Comparison of ENCODE assay signal across 19 cellular contexts in the genomic region with DNA sequence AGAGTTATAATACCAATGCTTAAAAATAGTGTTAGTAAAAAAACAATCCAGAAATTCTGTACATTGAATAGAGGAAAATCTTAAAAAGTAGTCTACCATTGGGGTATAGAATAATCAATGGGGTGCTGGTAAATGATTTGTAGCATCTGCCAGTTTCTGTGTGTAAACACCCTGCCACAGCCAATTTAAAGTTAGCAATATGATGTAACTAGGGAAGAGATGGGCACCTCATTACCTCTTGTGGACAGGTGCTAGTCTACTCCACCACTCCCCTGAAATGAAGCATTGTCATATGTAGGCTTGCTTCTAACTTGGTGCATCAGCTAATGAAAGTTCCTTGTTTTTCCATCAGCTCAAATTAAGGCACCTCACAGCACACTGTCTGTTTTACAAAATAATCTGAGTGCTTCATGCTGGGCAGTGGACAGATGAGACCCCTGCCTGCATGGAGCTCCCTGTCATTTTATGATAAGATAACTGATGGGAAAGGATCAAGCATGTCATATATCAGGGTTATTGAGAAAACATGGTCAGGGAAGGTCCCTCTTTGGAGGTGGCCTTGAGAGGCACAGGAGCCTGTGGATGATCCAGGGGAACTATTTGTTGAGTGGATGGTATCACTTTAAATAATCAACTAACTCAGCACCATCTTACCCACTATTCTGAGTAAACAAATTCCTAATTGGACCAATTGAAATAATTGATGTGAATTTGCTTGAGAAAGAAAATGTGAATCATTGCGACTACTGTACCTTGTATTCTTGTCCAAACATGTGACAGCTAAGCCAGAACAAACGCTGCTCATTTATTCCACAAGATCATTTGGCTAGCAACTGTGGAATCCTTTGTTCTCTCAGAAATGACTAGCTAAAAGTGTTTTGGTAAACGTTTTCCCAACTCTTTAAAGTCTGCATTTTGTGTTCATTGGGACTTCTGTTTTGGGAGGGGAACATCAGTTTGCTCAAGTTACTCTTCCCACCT. TPM values are rescaled to one million over a fixed set of nuclear protein-coding genes. Genes with fewer than 3 reads are reported as not detected.
DNase-seq lines count a peak whose midpoint lies in the region; ATAC-seq, FAIRE-seq and TF ChIP-seq lines count a peak whose summit lies in the region.
"Had no signal": no experiment of that assay in that cellular context is flagged by ENCODE, and none has a peak within 500 bp of the region (broad histone marks: within the 10 kb centered on the region; RNA-seq: fewer than 3 reads in every experiment).

No MANE protein-coding gene starts in this region.

- no peaks in the 10 kb centered on the region for H3K4me1 Mint-ChIP-seq in H9
- H3K4me1 Mint-ChIP-seq: B cell, T-cell had no signal

- no peak overlapping the region for H3K23ac ChIP-seq in H9 (ENCODE audit: insufficient read length, low read depth, low read length)

- H3K27me3 ChIP-seq in esophagus (ENCODE audit: control insufficient read depth in 1 of 2, insufficient read depth in 2 of 2, low read length in 2 of 2), result no peaks in the 10 kb centered on the region
- H3K27me3 ChIP-seq in pancreas, result no peaks in the 10 kb centered on the region
- no peaks in the 10 kb centered on the region for H3K27me3 ChIP-seq in H9 (ENCODE audit: insufficient read depth, low read length)
- H3K27me3 ChIP-seq: transverse colon had no signal

- no peaks in the 10 kb centered on the region for H3K79me2 ChIP-seq in H9 (ENCODE audit: insufficient read depth, low read length)

- H3K27ac ChIP-seq in esophagus (ENCODE audit: low read depth in 2 of 2, low read length in 1 of 2) (peak overlapping the region; percentile 35 to 57), pancreas (peak overlapping the region in 1 of 4 donors; percentile 30), H9 (ENCODE audit: insufficient read length, low read depth, low read length) (no peak overlapping the region)
- H3K27ac ChIP-seq: transverse colon, WERI-Rb-1 had no signal

- no peak for FAIRE-seq in pancreas (lab: Jason Lieb, UNC)

- H4K20me1 ChIP-seq in H9 (ENCODE audit: control insufficient read depth, insufficient read depth, insufficient read length), result no peaks in the 10 kb centered on the region

- H2AFZ ChIP-seq in H9 (ENCODE audit: low read length), result no peak overlapping the region

- no peak overlapping the region for H2AK5ac ChIP-seq in H9 (ENCODE audit: insufficient read length, low read length)

- H3K14ac ChIP-seq in H9 (ENCODE audit: insufficient read depth, low read length), result no peak overlapping the region

- in situ Hi-C loops in G401 (cut with HindIII; ENCODE audit: low sequenced_read_pairs), result loop anchor here (10.0 kb wide), 1 partner anchor 45 kb away; the partner anchor contains the start of gene CSE1L

- 0 out of 7 replicates have a peak overlapping the region, but pooled peaks of 1 of the 3 experiments have one; percentile 22 for H3K27ac Mint-ChIP-seq in H9
- H3K27ac Mint-ChIP-seq: B cell; dendritic cell treated with granulocyte-macrophage colony-stimulating factor and Interleukin-4, amounts not matched to agents 40 ng/mL and 50 ng/mL, for 4 days; T-cell had no signal

- H3K36me3 ChIP-seq in esophagus (ENCODE audit: control insufficient read depth in 2 of 2, insufficient read depth in 2 of 2, low read length in 1 of 2) (peaks cover under 1 to 20% of the 10 kb centered on the region in 2 donors), pancreas (peaks cover 0 to 59% (median 19%) of the 10 kb centered on the region in 3 donors)

- no peaks in the 10 kb centered on the region for H3K23me2 ChIP-seq in H9 (ENCODE audit: insufficient read length, low read depth, low read length, poor library complexity, severe bottlenecking)

- no peak overlapping the region for H3K4me3 Mint-ChIP-seq in H9
- H3K4me3 Mint-ChIP-seq: B cell; dendritic cell treated with granulocyte-macrophage colony-stimulating factor and Interleukin-4, amounts not matched to agents 40 ng/mL and 50 ng/mL, for 4 days; T-cell had no signal

- H3K4me3 ChIP-seq in esophagus (ENCODE audit: low read depth in 1 of 2, low read length in 2 of 2) (no peak overlapping the region), pancreas (no peak overlapping the region)
- H3K4me3 ChIP-seq: HAP-1, transverse colon had no signal

- no peak overlapping the region for H3K56ac ChIP-seq in H9 (ENCODE audit: insufficient read length, low read depth, low read length)

- intact Hi-C loops in pancreas (cut with DNase I), result no loop called here

- H3K4me1 ChIP-seq in esophagus (ENCODE audit: control insufficient read depth in 2 of 2, insufficient read depth in 2 of 2, low read length in 1 of 2) (peaks cover 0 to 3% of the 10 kb centered on the region in 2 donors), pancreas (peaks cover 0 to 3% (median 1%) of the 10 kb centered on the region in 3 donors), H9 (ENCODE audit: insufficient read depth, low read length) (no peaks in the 10 kb centered on the region)
- H3K4me1 ChIP-seq: HAP-1, transverse colon had no signal

- H2BK120ac ChIP-seq in H9 (ENCODE audit: low read depth, low read length, poor library complexity, severe bottlenecking), result no peak overlapping the region

- H3K27me3 Mint-ChIP-seq in H9 (ENCODE audit: low read depth), result no peaks in the 10 kb centered on the region
- H3K27me3 Mint-ChIP-seq: B cell; dendritic cell treated with granulocyte-macrophage colony-stimulating factor and Interleukin-4, amounts not matched to agents 40 ng/mL and 50 ng/mL, for 4 days; T-cell had no signal

- H3K9me3 ChIP-seq in esophagus (ENCODE audit: control insufficient read depth in 2 of 2, insufficient read depth in 1 of 2, low read depth in 1 of 2, low read length in 1 of 2) (no peaks in the 10 kb centered on the region), pancreas (no peaks in the 10 kb centered on the region), H9 (ENCODE audit: control insufficient read depth, low read depth, low read length) (no peaks in the 10 kb centered on the region)
- H3K9me3 ChIP-seq: HAP-1, transverse colon had no signal

- no peak overlapping the region for H3T11ph ChIP-seq in H9 (ENCODE audit: low read length)

- no peak overlapping the region for H4K5ac ChIP-seq in H9 (ENCODE audit: insufficient read length, low read depth, low read length)

- no peak overlapping the region for H3K4me2 ChIP-seq in H9 (ENCODE audit: insufficient read depth, insufficient read length, low read length)

- TF ChIP-seq CTCF in pancreas (IDR thresholded peaks at IDR 0.05) (no peak), H9 (conservative IDR thresholded peaks at IDR 0.05) (no peak)

- WGBS in esophagus, 2 donors, result 37 to 48% methylated on average over 3 of the region's 3 CpGs
- 30 to 38% methylated on average over 3 of the region's 3 CpGs for WGBS in pancreas, 2 donors
- WGBS in H9 (ENCODE audit: extremely low coverage, insufficient read length, low lambda C conversion rate), result no CpG with 5 or more reads among the region's 3 CpGs

- ATAC-seq in pancreas, result peak in 3 of 4 donors; percentile 29 to 36 (median 32)
- ATAC-seq: T-cell had no signal

- H3K9me3 Mint-ChIP-seq in H9, result no peaks in the 10 kb centered on the region
- H3K9me3 Mint-ChIP-seq: dendritic cell treated with granulocyte-macrophage colony-stimulating factor and Interleukin-4, amounts not matched to agents 40 ng/mL and 50 ng/mL, for 4 days; T-cell had no signal

- H2BK12ac ChIP-seq in H9 (ENCODE audit: insufficient read length, low read depth, low read length), result no peak overlapping the region

- DNase-seq in LHCN-M2 (ENCODE audit: low read depth) (peak; percentile 2), NCI-H774 (lab: John Stamatoyannopoulos, UW) (peak; percentile 82), pancreas (no peak), G401 (ENCODE audit: low spot score) (no peak), AG08395 (ENCODE audit: low spot score) (no peak), DMS 273 (lab: John Stamatoyannopoulos, UW; ENCODE audit: unreplicated experiment) (no peak), H9 (no peak)
- DNase-seq: activated CD8-positive, alpha-beta memory T cell treated with anti-CD3 and anti-CD28 coated beads for 24 hours; activated effector memory CD4-positive, alpha-beta T cell treated with Interleukin-2 at 50 U/mL for 16 hours; DMS 273 treated with DMSO at 0.1 percent for 48 hours; stimulated activated CD4-positive, alpha-beta T cell treated with anti-CD3 and anti-CD28 coated beads, Interleukin-4, amount 100 ng/mL, for 24 hours; stimulated activated CD8-positive, alpha-beta memory T cell treated with anti-CD3 and anti-CD28 coated beads, Interleukin-4, amount 100 ng/mL, for 48 hours; T-cell; transverse colon; WERI-Rb-1 had no signal

- H3K36me3 Mint-ChIP-seq in H9 (ENCODE audit: insufficient read depth in 1 of 3, low read depth in 3 of 3), result peaks cover 16 to 53% (median 30%) of the 10 kb centered on the region in 3 experiments; a peak in 6 of 7 replicates

- H3K18ac ChIP-seq in H9 (ENCODE audit: insufficient read length, low read depth, low read length), result no peak overlapping the region

- no peak overlapping the region for H3K4ac ChIP-seq in H9 (ENCODE audit: low read depth, low read length)

- H2BK5ac ChIP-seq in H9 (ENCODE audit: insufficient read length, low read length), result no peak overlapping the region

- no peak overlapping the region for H4K8ac ChIP-seq in H9 (replicated peaks; ENCODE audit: insufficient read length, low read depth, low read length)

- H2BK15ac ChIP-seq in H9 (ENCODE audit: low read depth, low read length), result no peak overlapping the region

- no peak overlapping the region for H2BK20ac ChIP-seq in H9 (ENCODE audit: low read depth, low read length, poor library complexity, severe bottlenecking)

- no peaks in the 10 kb centered on the region for H3K79me1 ChIP-seq in H9 (ENCODE audit: insufficient read depth, low read depth, low read length, poor library complexity, severe bottlenecking)

- no peak overlapping the region for H4K91ac ChIP-seq in H9 (ENCODE audit: insufficient read length, low read depth, low read length)

- no peak overlapping the region for H3K9ac ChIP-seq in H9 (ENCODE audit: extremely low read depth, insufficient read length, low read length)

RNA-seq across cellular contexts. Expression of gene CSE1L, which starts 45.9 kb away (rescaled TPM):
- total RNA-seq in LHCN-M2 (2014; rRNA removed) (177 and 201 TPM in 2 replicates), pancreas (10 to 100 TPM; 15.1 to 23.6 (median 18.5) TPM), H9 (2021) (244 and 246 TPM in 2 replicates)
- 44.7 TPM for polyA plus RNA-seq in LHCN-M2 (2012)
- polyA plus RNA-seq in esophagus (10 to 100 TPM; 23.1 to 37.8 TPM), pancreas (10 to 100 TPM; 10.4 to 17.7 TPM)
- 153 and 238 TPM in 2 replicates for total RNA-seq in G401 (2014; rRNA removed; shearing (Covaris generic))

Comparison
In these comparisons a context has a peak if more than half of its experiments do, and no peak if none do; other contexts are left out.
1. DNase-seq: peak in LHCN-M2 (single experiment) and NCI-H774 (single experiment); none in pancreas (0 of 6), G401 (single experiment), AG08395 (single experiment), DMS 273 (single experiment) and H9 (single experiment).